In genomic region chr17:81900181-81900820, GRCh38 we compare ENCODE assay signal across 31 cellular contexts. TPM values are rescaled to one million over a fixed set of nuclear protein-coding genes. Genes with fewer than 3 reads are reported as not detected.
A peak's percentile ranks its signal among the peaks of the same experiment; 100 is the strongest.
DNase-seq lines count a peak whose midpoint lies in the region; ATAC-seq, FAIRE-seq and TF ChIP-seq lines count a peak whose summit lies in the region.
"Had no signal": no experiment of that assay in that cellular context is flagged by ENCODE, and none has a peak within 500 bp of the region (broad histone marks: within the 10 kb centered on the region; RNA-seq: fewer than 3 reads in every experiment).

No MANE protein-coding gene starts in this region.

- intact Hi-C loops in Caco-2 (cut with micrococcal nuclease; ENCODE audit: unreplicated experiment): no loop called here
- intact Hi-C loops in HepG2 (cut with micrococcal nuclease; ENCODE audit: unreplicated experiment): no loop called here

- H3K9ac ChIP-seq in NT2/D1 (ENCODE audit: insufficient read length, low read depth) (peak overlapping the region; percentile 27), HepG2 (ENCODE audit: insufficient read depth, low read depth, low read length) (no peak overlapping the region)

- peak overlapping the region; percentile 6 for H3K27ac ChIP-seq in HepG2 (ENCODE audit: extremely low read length, insufficient read depth, low read length)
- H3K27ac ChIP-seq: HL-60 had no signal

- no peak overlapping the region for H2AFZ ChIP-seq in HepG2 (ENCODE audit: low read length)

- H3K4me1 Mint-ChIP-seq in Caco-2 (ENCODE audit: low read depth, unreplicated experiment): peaks cover 7% of the 10 kb centered on the region
- peaks cover 6 to 8% (median 6%) of the 10 kb centered on the region in 3 donors for H3K4me1 Mint-ChIP-seq in T-cell
- H3K4me1 Mint-ChIP-seq: natural killer cell had no signal

- TF ChIP-seq EP300 in HepG2 (IDR thresholded peaks at IDR 0.05; ENCODE audit: low read depth in 2 of 2, low read length in 2 of 2) (no peak), HepG2 (CRISPR knock-in tag; IDR thresholded peaks at IDR 0.05; ENCODE audit: borderline replicate concordance) (no peak)

- H3K9me3 Mint-ChIP-seq in Caco-2 (ENCODE audit: unreplicated experiment) (no peaks in the 10 kb centered on the region), T-cell (no peaks in the 10 kb centered on the region)
- H3K9me3 Mint-ChIP-seq: activated naive CD8-positive, alpha-beta T cell treated with anti-CD3 and anti-CD28 coated beads, Interleukin-2, amount 50 U/mL, for 24 hours; immature natural killer cell; natural killer cell; T-helper 1 cell treated with Interleukin-12 subunit alpha and Interleukin-12 subunit beta and Interleukin-4 antibody, amounts not matched to agents 30 μg/mL and 1 μg/mL, for 36 hours; type B pancreatic cell had no signal

- peaks cover 5% of the 10 kb centered on the region; the same call in 1 of the 2 replicates for H4K20me1 ChIP-seq in HepG2 (ENCODE audit: insufficient read depth, low read length)

- 94% methylated on average over 12 of the region's 18 CpGs for WGBS in HepG2 (ENCODE audit: low lambda C conversion rate)

- no peak for DNase-seq in Caco-2
- DNase-seq in NT2/D1 (ENCODE audit: low read depth, low spot score): no peak
- peak; percentile 37 for DNase-seq in bronchial epithelial cell (ENCODE audit: low read depth)
- DNase-seq in HepG2 (ENCODE audit: low spot score): no peak
- no peak for DNase-seq in SKM-1 treated with dmso at 0.1 percent for 144 hours (lab: John Stamatoyannopoulos, UW; ENCODE audit: unreplicated experiment)
- DNase-seq in T-cell: no peak
- DNase-seq: activated CD4-positive, alpha-beta T cell treated with anti-CD3 and anti-CD28 coated beads, Interleukin-2, amount 50 U/mL, for 48 hours; activated CD4-positive, CD25-positive, alpha-beta regulatory T cell; activated naive CD4-positive, alpha-beta T cell; activated naive CD8-positive, alpha-beta T cell treated with anti-CD3 and anti-CD28 coated beads, Interleukin-2, amount 50 U/mL, for 24 hours; activated T-cell treated with anti-CD3 and anti-CD28 coated beads, Interleukin-2, amount 50 U/mL, for 48 hours; DMS79 treated with DMSO at 0.1 percent for 48 hours; immature natural killer cell; Karpas-422; left colon; mucosa of descending colon; MV-4-11; natural killer cell; NCI-H146; NCI-H446; NCI-H774; RPMI8226; stimulated activated CD4-positive, alpha-beta T cell treated with anti-CD3 and anti-CD28 coated beads, Interleukin-15, amount 100 ng/mL, for 24 hours; stimulated activated CD4-positive, alpha-beta T cell treated with anti-CD3 and anti-CD28 coated beads, Interleukin-4, amount 100 ng/mL, for 4 hours had no signal

- no peak overlapping the region for H3K4me2 ChIP-seq in HepG2 (ENCODE audit: low read depth, low read length)

- POLR2A ChIA-PET in Caco-2 (lab: Charles Lee): no interaction called here
- POLR2A ChIA-PET in HepG2 (lab: Yijun Ruan, JAX): interaction anchor here (2.8 kb wide), 1 partner anchor 10 kb away, joined by 16 read pairs; the partner anchor contains the start of gene PCYT2
- POLR2A ChIA-PET in T-cell (lab: Charles Lee): no interaction called here

- peak overlapping the region; percentile 48 for H3K27ac Mint-ChIP-seq in Caco-2 (ENCODE audit: unreplicated experiment)
- H3K27ac Mint-ChIP-seq in T-cell: no peak overlapping the region
- H3K27ac Mint-ChIP-seq: activated naive CD8-positive, alpha-beta T cell treated with anti-CD3 and anti-CD28 coated beads, Interleukin-2, amount 50 U/mL, for 24 hours; natural killer cell; T-helper 1 cell treated with Interleukin-12 subunit alpha and Interleukin-12 subunit beta and Interleukin-4 antibody, amounts not matched to agents 30 μg/mL and 1 μg/mL, for 36 hours; type B pancreatic cell had no signal

- H3K36me3 Mint-ChIP-seq in Caco-2 (ENCODE audit: insufficient read depth, unreplicated experiment) (peaks cover 88% of the 10 kb centered on the region), T-cell (peaks cover 24% of the 10 kb centered on the region)
- H3K36me3 Mint-ChIP-seq: natural killer cell had no signal

- in situ Hi-C loops in HepG2 (cut with HindIII; ENCODE audit: extremely low pct_ligation_motif_present, low pct_unique_long_range_greater_than_20kb): no loop called here

- H3K4me1 ChIP-seq in Caco-2: peaks cover 5% of the 10 kb centered on the region; the same call in 1 of the 2 replicates
- peaks cover 24% of the 10 kb centered on the region for H3K4me1 ChIP-seq in NT2/D1 (ENCODE audit: insufficient read depth, insufficient read length)
- peaks cover 16% of the 10 kb centered on the region for H3K4me1 ChIP-seq in HepG2 (ENCODE audit: insufficient read depth, low read length)

- H3K36me3 ChIP-seq in Caco-2 (ENCODE audit: control insufficient read depth, insufficient read depth, low read length) (peaks cover 2% of the 10 kb centered on the region; the same call in 1 of the 2 replicates), NT2/D1 (ENCODE audit: insufficient read depth, insufficient read length, low read length) (peaks cover 55% of the 10 kb centered on the region), bronchial epithelial cell (ENCODE audit: control insufficient read depth, insufficient read depth, low read length) (peaks cover 20% of the 10 kb centered on the region), HepG2 (replicated peaks in 1 of 2; ENCODE audit: control insufficient read depth in 1 of 2, insufficient read depth in 2 of 2, low read length in 2 of 2) (peaks cover 22 to 44% of the 10 kb centered on the region in 2 experiments)

- peak overlapping the region; percentile 6 for H3K4me3 Mint-ChIP-seq in Caco-2 (ENCODE audit: unreplicated experiment)
- H3K4me3 Mint-ChIP-seq in T-cell: peak overlapping the region in 1 of 3 donors; percentile 57
- H3K4me3 Mint-ChIP-seq: activated naive CD8-positive, alpha-beta T cell treated with anti-CD3 and anti-CD28 coated beads, Interleukin-2, amount 50 U/mL, for 24 hours; T-helper 1 cell treated with Interleukin-12 subunit alpha and Interleukin-12 subunit beta and Interleukin-4 antibody, amounts not matched to agents 30 μg/mL and 1 μg/mL, for 36 hours had no signal

- peak; percentile 3 for ATAC-seq in HepG2
- ATAC-seq in T-cell (replicated peaks in 1 of 4): no peak
- ATAC-seq in GM19397 (IDR thresholded peaks at IDR 0.05; ENCODE audit: unreplicated experiment): no peak
- ATAC-seq in GM18867 (IDR thresholded peaks at IDR 0.05; ENCODE audit: unreplicated experiment): no peak
- ATAC-seq: activated naive CD8-positive, alpha-beta T cell treated with anti-CD3 and anti-CD28 coated beads, Interleukin-2, amount 50 U/mL, for 24 hours; left colon; mucosa of descending colon; natural killer cell had no signal

- TF ChIP-seq POLR2A in HepG2 (IDR thresholded peaks at IDR 0.05; ENCODE audit: insufficient read depth in 1 of 2, low read depth in 2 of 2, low read length in 2 of 2): peak in 1 of 2 experiments; percentile 57; a peak in 2 of 4 replicates

- H3K9me3 ChIP-seq in Caco-2 (no peaks in the 10 kb centered on the region), NT2/D1 (ENCODE audit: insufficient read depth, low read length) (no peaks in the 10 kb centered on the region), HepG2 (ENCODE audit: low read length) (no peaks in the 10 kb centered on the region)
- H3K9me3 ChIP-seq: mucosa of descending colon had no signal

- FAIRE-seq in bronchial epithelial cell (lab: Jason Lieb, UNC) (peak; percentile 58), HepG2 (lab: Jason Lieb, UNC) (peak; percentile 34)
- FAIRE-seq: H54 had no signal

- H3K27me3 ChIP-seq in Caco-2 (replicated peaks; ENCODE audit: control insufficient read depth, insufficient read depth, low read length): no peaks in the 10 kb centered on the region
- peaks cover 16% of the 10 kb centered on the region for H3K27me3 ChIP-seq in NT2/D1 (ENCODE audit: insufficient read depth, insufficient read length)
- no peaks in the 10 kb centered on the region for H3K27me3 ChIP-seq in bronchial epithelial cell (ENCODE audit: control insufficient read depth, insufficient read depth, low read length)
- no peaks in the 10 kb centered on the region for H3K27me3 ChIP-seq in HepG2 (ENCODE audit: control insufficient read depth in 1 of 2, insufficient read depth in 2 of 2, low read length in 2 of 2)

- no TSS peak for BruUV-seq in Caco-2 (replicated peaks; lab: Mats Ljungman, UMichigan)
- no TSS peak for BruUV-seq in HepG2 (replicated peaks; lab: Mats Ljungman, UMichigan)

- TF ChIP-seq RAD21 in HepG2 (CRISPR knock-in tag; IDR thresholded peaks at IDR 0.05): no peak; the same call in 1 of the 2 replicates

- H3K27me3 Mint-ChIP-seq in Caco-2 (ENCODE audit: insufficient read depth, unreplicated experiment): no peaks in the 10 kb centered on the region
- H3K27me3 Mint-ChIP-seq in T-cell: peaks cover 8 to 14% of the 10 kb centered on the region in 2 donors

- no peak for TF ChIP-seq CTCF in Caco-2 (IDR thresholded peaks at IDR 0.05; ENCODE audit: insufficient read depth in 1 of 2, low read depth in 1 of 2, low read length in 1 of 2, severe bottlenecking in 1 of 2, unreplicated experiment in 1 of 2)
- TF ChIP-seq CTCF in bronchial epithelial cell (IDR thresholded peaks at IDR 0.05; ENCODE audit: insufficient read depth, low read length, severe bottlenecking): no peak
- no peak for TF ChIP-seq CTCF in HepG2 (CRISPR knock-in tag; IDR thresholded peaks at IDR 0.05)

- no peak overlapping the region for H3K4me3 ChIP-seq in Caco-2 (ENCODE audit: low read depth, low read length)
- no peak overlapping the region for H3K4me3 ChIP-seq in NT2/D1 (ENCODE audit: insufficient read length, low read depth)
- no peak overlapping the region for H3K4me3 ChIP-seq in bronchial epithelial cell (ENCODE audit: low read depth, low read length)
- no peak overlapping the region for H3K4me3 ChIP-seq in HepG2 (replicated peaks in 1 of 3; ENCODE audit: insufficient read depth in 1 of 3, low read depth in 2 of 3, low read length in 3 of 3)
- H3K4me3 ChIP-seq: mucosa of descending colon had no signal

- H3K79me2 ChIP-seq in HepG2 (ENCODE audit: insufficient read depth, low read length): no peaks in the 10 kb centered on the region

- CTCF ChIA-PET in Caco-2 (lab: Charles Lee) (no interaction called here), HepG2 (lab: Yijun Ruan, JAX; ENCODE audit: low intra/inter-chr PET ratio, low total read pairs) (no interaction called here), T-cell (lab: Charles Lee) (no interaction called here)

RNA-seq across cellular contexts. Expression of gene NPB, which starts 1.7 kb away (rescaled TPM):
- total RNA-seq in Caco-2 (2022) (0.37 and 0.68 TPM in 2 replicates), bronchial epithelial cell (0.26 and 0.51 TPM in 2 replicates), HepG2 (2016; rRNA removed; fragmentation: Illumina TruSeq; extraction: Trizol) (0.56 and 0.93 TPM in 2 replicates), T-cell (under 1 TPM; 0.16 to 0.51 (median 0.41) TPM)
- 0.97 and 1.1 TPM in 2 replicates for total RNA-seq in HepG2 (2016; cell fraction: cytosol; rRNA removed; fragmentation: Illumina TruSeq; extraction: Trizol; ENCODE audit: low read depth)
- total RNA-seq in HepG2 (2016; cell fraction: insoluble cytoplasmic fraction; rRNA removed; fragmentation: Illumina TruSeq; extraction: Trizol): 0.34 and 0.69 TPM in 2 replicates
- total RNA-seq in HepG2 (2016; cell fraction: membrane; rRNA removed; fragmentation: Illumina TruSeq; extraction: Trizol): 0.59 and 0.69 TPM in 2 replicates
- total RNA-seq in HepG2 (2016; cell fraction: nucleus; rRNA removed; fragmentation: Illumina TruSeq; extraction: Trizol): 0.31 and 0.44 TPM in 2 replicates
- 0.11 and 0.22 TPM in 2 replicates for polyA plus RNA-seq in HepG2 (2011; rRNA removed)
- polyA plus RNA-seq in HepG2 (2011; cell fraction: cytosol; rRNA removed): 0.59 and 0.70 TPM in 2 replicates
- 0.52 and 0.66 TPM in 2 replicates for polyA plus RNA-seq in HepG2 (2011; cell fraction: nucleus; rRNA removed)
- 1.6 TPM in 1 of 2 replicates, not detected in the other for polyA plus RNA-seq in HepG2 (2012)
- polyA plus RNA-seq in HepG2 (2016; cell fraction: cytosol; fragmentation: Illumina TruSeq; extraction: Trizol; ENCODE audit: low read depth): 1.2 and 1.7 TPM in 2 replicates
- polyA plus RNA-seq in HepG2 (2016; cell fraction: insoluble cytoplasmic fraction; fragmentation: Illumina TruSeq; extraction: Trizol; ENCODE audit: low read depth): 0.17 and 0.43 TPM in 2 replicates
- 0.80 and 0.88 TPM in 2 replicates for polyA plus RNA-seq in HepG2 (2016; cell fraction: membrane; fragmentation: Illumina TruSeq; extraction: Trizol; ENCODE audit: low read depth)
- 1.3 TPM in 1 of 2 replicates, not detected in the other for polyA plus RNA-seq in HepG2 (2016; cell fraction: nucleus; fragmentation: Illumina TruSeq; extraction: Trizol; ENCODE audit: insufficient read depth, low read depth)
- 0.80 and 1.6 TPM in 2 replicates for polyA minus RNA-seq in HepG2 (2011; rRNA and poly(A)+ RNA removed; ENCODE audit: low replicate concordance)
- 0.53 TPM in 1 of 2 replicates, not detected in the other for polyA minus RNA-seq in HepG2 (2011; cell fraction: cytosol; rRNA and poly(A)+ RNA removed)
- polyA minus RNA-seq in HepG2 (2011; cell fraction: nucleus; rRNA and poly(A)+ RNA removed): 0.26 and 0.75 TPM in 2 replicates
- total RNA-seq: lung microvascular endothelial cell had no signal
- polyA plus RNA-seq: immature natural killer cell had no signal

RNA-seq across cellular contexts. Expression of gene ANAPC11, which starts 8.8 kb away (rescaled TPM):
- total RNA-seq in Caco-2 (2022): 133 and 140 TPM in 2 replicates
- 237 and 251 TPM in 2 replicates for total RNA-seq in bronchial epithelial cell
- total RNA-seq in HepG2 (2016; rRNA removed; fragmentation: Illumina TruSeq; extraction: Trizol): 114 and 127 TPM in 2 replicates
- 131 and 197 TPM in 2 replicates for total RNA-seq in HepG2 (2016; cell fraction: cytosol; rRNA removed; fragmentation: Illumina TruSeq; extraction: Trizol; ENCODE audit: low read depth)
- 108 and 128 TPM in 2 replicates for total RNA-seq in HepG2 (2016; cell fraction: insoluble cytoplasmic fraction; rRNA removed; fragmentation: Illumina TruSeq; extraction: Trizol)
- total RNA-seq in HepG2 (2016; cell fraction: membrane; rRNA removed; fragmentation: Illumina TruSeq; extraction: Trizol): 131 and 179 TPM in 2 replicates
- total RNA-seq in HepG2 (2016; cell fraction: nucleus; rRNA removed; fragmentation: Illumina TruSeq; extraction: Trizol): 50.9 and 64.4 TPM in 2 replicates
- 235 and 250 TPM in 2 replicates for polyA plus RNA-seq in HepG2 (2011; rRNA removed)
- polyA plus RNA-seq in HepG2 (2011; cell fraction: cytosol; rRNA removed): 444 and 596 TPM in 2 replicates
- polyA plus RNA-seq in HepG2 (2011; cell fraction: nucleus; rRNA removed): 192 and 202 TPM in 2 replicates
- 95.6 and 161 TPM in 2 replicates for polyA plus RNA-seq in HepG2 (2012)
- 209 and 306 TPM in 2 replicates for polyA plus RNA-seq in HepG2 (2016; cell fraction: cytosol; fragmentation: Illumina TruSeq; extraction: Trizol; ENCODE audit: low read depth)
- 119 and 120 TPM in 2 replicates for polyA plus RNA-seq in HepG2 (2016; cell fraction: insoluble cytoplasmic fraction; fragmentation: Illumina TruSeq; extraction: Trizol; ENCODE audit: low read depth)
- 162 and 209 TPM in 2 replicates for polyA plus RNA-seq in HepG2 (2016; cell fraction: membrane; fragmentation: Illumina TruSeq; extraction: Trizol; ENCODE audit: low read depth)
- 107 and 109 TPM in 2 replicates for polyA plus RNA-seq in HepG2 (2016; cell fraction: nucleus; fragmentation: Illumina TruSeq; extraction: Trizol; ENCODE audit: insufficient read depth, low read depth)
- 68.6 and 147 TPM in 2 replicates for polyA minus RNA-seq in HepG2 (2011; rRNA and poly(A)+ RNA removed; ENCODE audit: low replicate concordance)
- 32.2 and 42.7 TPM in 2 replicates for polyA minus RNA-seq in HepG2 (2011; cell fraction: cytosol; rRNA and poly(A)+ RNA removed)
- polyA minus RNA-seq in HepG2 (2011; cell fraction: nucleus; rRNA and poly(A)+ RNA removed): 23.0 and 25.9 TPM in 2 replicates
- 10 to 100 TPM; 37.6 to 61.3 (median 51.1) TPM for total RNA-seq in T-cell

RNA-seq across cellular contexts. Expression of gene ALYREF, which starts 8.9 kb away (rescaled TPM):
- 248 and 252 TPM in 2 replicates for total RNA-seq in Caco-2 (2022)
- total RNA-seq in bronchial epithelial cell: 105 and 145 TPM in 2 replicates
- 264 and 269 TPM in 2 replicates for total RNA-seq in HepG2 (2016; rRNA removed; fragmentation: Illumina TruSeq; extraction: Trizol)
- total RNA-seq in HepG2 (2016; cell fraction: cytosol; rRNA removed; fragmentation: Illumina TruSeq; extraction: Trizol; ENCODE audit: low read depth): 86.2 and 89.3 TPM in 2 replicates
- total RNA-seq in HepG2 (2016; cell fraction: insoluble cytoplasmic fraction; rRNA removed; fragmentation: Illumina TruSeq; extraction: Trizol): 272 and 275 TPM in 2 replicates
- total RNA-seq in HepG2 (2016; cell fraction: membrane; rRNA removed; fragmentation: Illumina TruSeq; extraction: Trizol): 108 and 110 TPM in 2 replicates
- 101 and 105 TPM in 2 replicates for total RNA-seq in HepG2 (2016; cell fraction: nucleus; rRNA removed; fragmentation: Illumina TruSeq; extraction: Trizol)
- 58.4 and 59.8 TPM in 2 replicates for polyA plus RNA-seq in HepG2 (2011; rRNA removed)
- 45.3 and 72.1 TPM in 2 replicates for polyA plus RNA-seq in HepG2 (2011; cell fraction: cytosol; rRNA removed)
- polyA plus RNA-seq in HepG2 (2011; cell fraction: nucleus; rRNA removed): 54.3 and 67.4 TPM in 2 replicates
- polyA plus RNA-seq in HepG2 (2012): 42.1 and 68.4 TPM in 2 replicates
- polyA plus RNA-seq in HepG2 (2016; cell fraction: cytosol; fragmentation: Illumina TruSeq; extraction: Trizol; ENCODE audit: low read depth): 78.5 and 81.9 TPM in 2 replicates
- 267 TPM in 2 replicates for polyA plus RNA-seq in HepG2 (2016; cell fraction: insoluble cytoplasmic fraction; fragmentation: Illumina TruSeq; extraction: Trizol; ENCODE audit: low read depth)
- 83.5 and 93.6 TPM in 2 replicates for polyA plus RNA-seq in HepG2 (2016; cell fraction: membrane; fragmentation: Illumina TruSeq; extraction: Trizol; ENCODE audit: low read depth)
- polyA plus RNA-seq in HepG2 (2016; cell fraction: nucleus; fragmentation: Illumina TruSeq; extraction: Trizol; ENCODE audit: insufficient read depth, low read depth): 158 and 162 TPM in 2 replicates
- 80.4 and 133 TPM in 2 replicates for polyA minus RNA-seq in HepG2 (2011; rRNA and poly(A)+ RNA removed; ENCODE audit: low replicate concordance)
- polyA minus RNA-seq in HepG2 (2011; cell fraction: cytosol; rRNA and poly(A)+ RNA removed): 40.2 and 48.3 TPM in 2 replicates
- polyA minus RNA-seq in HepG2 (2011; cell fraction: nucleus; rRNA and poly(A)+ RNA removed): 44.9 and 56.4 TPM in 2 replicates
- total RNA-seq in T-cell: 10 to 100 TPM; 58.2 to 82.9 (median 63.4) TPM

RNA-seq across cellular contexts. Expression of gene PCYT2, which starts 10.9 kb away (rescaled TPM):
- 125 and 151 TPM in 2 replicates for total RNA-seq in Caco-2 (2022)
- 16.5 and 29.5 TPM in 2 replicates for total RNA-seq in bronchial epithelial cell
- total RNA-seq in HepG2 (2016; rRNA removed; fragmentation: Illumina TruSeq; extraction: Trizol): 240 and 297 TPM in 2 replicates
- 152 and 156 TPM in 2 replicates for total RNA-seq in HepG2 (2016; cell fraction: cytosol; rRNA removed; fragmentation: Illumina TruSeq; extraction: Trizol; ENCODE audit: low read depth)
- total RNA-seq in HepG2 (2016; cell fraction: insoluble cytoplasmic fraction; rRNA removed; fragmentation: Illumina TruSeq; extraction: Trizol): 223 and 298 TPM in 2 replicates
- 178 and 208 TPM in 2 replicates for total RNA-seq in HepG2 (2016; cell fraction: membrane; rRNA removed; fragmentation: Illumina TruSeq; extraction: Trizol)
- 220 and 223 TPM in 2 replicates for total RNA-seq in HepG2 (2016; cell fraction: nucleus; rRNA removed; fragmentation: Illumina TruSeq; extraction: Trizol)
- polyA plus RNA-seq in HepG2 (2011; rRNA removed): 147 and 222 TPM in 2 replicates
- polyA plus RNA-seq in HepG2 (2011; cell fraction: cytosol; rRNA removed): 94.7 and 118 TPM in 2 replicates
- 1,015 and 1,225 TPM in 2 replicates for polyA plus RNA-seq in HepG2 (2011; cell fraction: nucleus; rRNA removed)
- 124 and 128 TPM in 2 replicates for polyA plus RNA-seq in HepG2 (2012)
- 113 and 134 TPM in 2 replicates for polyA plus RNA-seq in HepG2 (2016; cell fraction: cytosol; fragmentation: Illumina TruSeq; extraction: Trizol; ENCODE audit: low read depth)
- polyA plus RNA-seq in HepG2 (2016; cell fraction: insoluble cytoplasmic fraction; fragmentation: Illumina TruSeq; extraction: Trizol; ENCODE audit: low read depth): 235 and 242 TPM in 2 replicates
- 149 and 175 TPM in 2 replicates for polyA plus RNA-seq in HepG2 (2016; cell fraction: membrane; fragmentation: Illumina TruSeq; extraction: Trizol; ENCODE audit: low read depth)
- polyA plus RNA-seq in HepG2 (2016; cell fraction: nucleus; fragmentation: Illumina TruSeq; extraction: Trizol; ENCODE audit: insufficient read depth, low read depth): 499 and 551 TPM in 2 replicates
- polyA minus RNA-seq in HepG2 (2011; rRNA and poly(A)+ RNA removed; ENCODE audit: low replicate concordance): 38.6 and 144 TPM in 2 replicates
- polyA minus RNA-seq in HepG2 (2011; cell fraction: cytosol; rRNA and poly(A)+ RNA removed): 47.2 and 54.9 TPM in 2 replicates
- polyA minus RNA-seq in HepG2 (2011; cell fraction: nucleus; rRNA and poly(A)+ RNA removed): 202 and 210 TPM in 2 replicates
- 10 to 100 TPM; 24.5 to 55.2 (median 48.2) TPM for total RNA-seq in T-cell

RNA-seq across cellular contexts. Expression of gene SIRT7, which starts 17.7 kb away (rescaled TPM):
- total RNA-seq in Caco-2 (2022) (55.6 and 57.4 TPM in 2 replicates), bronchial epithelial cell (48.4 and 62.2 TPM in 2 replicates), HepG2 (2016; rRNA removed; fragmentation: Illumina TruSeq; extraction: Trizol) (14.5 and 24.8 TPM in 2 replicates), T-cell (10 to 100 TPM; 54.3 to 96.2 (median 77.4) TPM)
- 71.6 and 74.9 TPM in 2 replicates for total RNA-seq in HepG2 (2016; cell fraction: cytosol; rRNA removed; fragmentation: Illumina TruSeq; extraction: Trizol; ENCODE audit: low read depth)
- total RNA-seq in HepG2 (2016; cell fraction: insoluble cytoplasmic fraction; rRNA removed; fragmentation: Illumina TruSeq; extraction: Trizol): 13.5 and 25.0 TPM in 2 replicates
- 27.9 and 28.8 TPM in 2 replicates for total RNA-seq in HepG2 (2016; cell fraction: membrane; rRNA removed; fragmentation: Illumina TruSeq; extraction: Trizol)
- 28.8 and 33.6 TPM in 2 replicates for total RNA-seq in HepG2 (2016; cell fraction: nucleus; rRNA removed; fragmentation: Illumina TruSeq; extraction: Trizol)
- polyA plus RNA-seq in HepG2 (2011; rRNA removed): 8.3 and 10.9 TPM in 2 replicates
- 5.9 and 7.5 TPM in 2 replicates for polyA plus RNA-seq in HepG2 (2011; cell fraction: cytosol; rRNA removed)
- polyA plus RNA-seq in HepG2 (2011; cell fraction: nucleus; rRNA removed): 73.2 and 80.4 TPM in 2 replicates
- polyA plus RNA-seq in HepG2 (2012): 12.4 and 18.7 TPM in 2 replicates
- polyA plus RNA-seq in HepG2 (2016; cell fraction: cytosol; fragmentation: Illumina TruSeq; extraction: Trizol; ENCODE audit: low read depth): 8.7 and 9.0 TPM in 2 replicates
- 13.6 and 15.2 TPM in 2 replicates for polyA plus RNA-seq in HepG2 (2016; cell fraction: insoluble cytoplasmic fraction; fragmentation: Illumina TruSeq; extraction: Trizol; ENCODE audit: low read depth)
- 12.2 and 12.4 TPM in 2 replicates for polyA plus RNA-seq in HepG2 (2016; cell fraction: membrane; fragmentation: Illumina TruSeq; extraction: Trizol; ENCODE audit: low read depth)
- 87.1 and 90.3 TPM in 2 replicates for polyA plus RNA-seq in HepG2 (2016; cell fraction: nucleus; fragmentation: Illumina TruSeq; extraction: Trizol; ENCODE audit: insufficient read depth, low read depth)
- 38.8 and 69.4 TPM in 2 replicates for polyA minus RNA-seq in HepG2 (2011; rRNA and poly(A)+ RNA removed; ENCODE audit: low replicate concordance)
- polyA minus RNA-seq in HepG2 (2011; cell fraction: cytosol; rRNA and poly(A)+ RNA removed): 8.9 and 16.0 TPM in 2 replicates
- 22.5 and 26.8 TPM in 2 replicates for polyA minus RNA-seq in HepG2 (2011; cell fraction: nucleus; rRNA and poly(A)+ RNA removed)
